Comparison of ENCODE assay signal across 16 cellular contexts in the genomic region with DNA sequence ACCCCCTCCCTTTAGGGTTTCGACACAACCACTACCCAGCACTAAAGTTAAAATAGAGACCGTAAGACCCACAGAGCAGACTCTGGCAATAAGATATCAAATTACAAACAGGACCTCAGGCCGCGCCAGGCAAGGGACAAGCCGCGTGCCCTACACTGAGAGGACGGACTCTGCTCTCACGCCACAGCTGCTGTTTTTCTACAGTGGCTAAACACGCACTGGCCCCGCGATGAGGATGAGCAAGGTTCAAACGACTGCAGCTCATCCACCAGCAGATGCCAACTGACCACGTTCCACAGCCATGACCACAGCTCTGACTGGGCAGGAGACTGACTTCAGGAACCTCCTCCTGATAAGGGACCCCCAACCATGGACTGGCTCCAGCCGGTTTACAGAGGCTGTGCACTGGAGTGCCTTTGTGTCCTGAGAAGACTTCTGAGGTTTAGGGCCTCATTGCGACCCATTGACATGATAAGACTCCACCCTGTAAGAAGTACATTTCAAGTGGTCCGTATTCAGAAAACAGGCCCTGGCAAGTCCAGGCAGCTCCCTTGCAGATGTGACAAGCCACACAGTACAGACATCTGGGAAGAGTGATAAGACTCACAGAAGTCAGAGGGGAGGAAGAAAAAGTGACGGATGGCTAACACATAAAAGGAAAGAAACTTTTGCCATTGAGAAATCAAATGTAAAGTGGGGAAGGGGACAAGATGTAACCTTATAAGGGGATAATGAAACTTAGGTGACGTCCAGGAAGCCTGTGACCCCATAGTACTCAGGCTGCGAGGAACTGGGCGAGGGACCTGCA. TPM values are rescaled to one million over a fixed set of nuclear protein-coding genes. Genes with fewer than 3 reads are reported as not detected.
DNase-seq lines count a peak whose midpoint lies in the region; ATAC-seq, FAIRE-seq and TF ChIP-seq lines count a peak whose summit lies in the region.
"Had no signal": no experiment of that assay in that cellular context is flagged by ENCODE, and none has a peak within 500 bp of the region (broad histone marks: within the 10 kb centered on the region; RNA-seq: fewer than 3 reads in every experiment).

No MANE protein-coding gene starts in this region.

- H2AK5ac ChIP-seq in H1 (ENCODE audit: low read depth, low read length) = no peak overlapping the region

- H3K23ac ChIP-seq in H1 (ENCODE audit: insufficient read length) = no peak overlapping the region

- no peak overlapping the region for H4K5ac ChIP-seq in H1 (ENCODE audit: insufficient read length, low read depth, low read length)

- peak overlapping the region; percentile 58 for H2BK120ac ChIP-seq in H1 (replicated peaks; ENCODE audit: low read depth, low read length)

- ATAC-seq in activated CD8-positive, alpha-beta memory T cell treated with anti-CD3 and anti-CD28 coated beads, Interleukin-2, amount 10 ng/mL, durations not matched to agents 7 days and 5 days = no peak
- ATAC-seq: left colon had no signal

- no peak overlapping the region for H3K4me3 ChIP-seq in NB4 (ENCODE audit: low read depth, low read length)
- no peak overlapping the region for H3K4me3 ChIP-seq in H1 (ENCODE audit: extremely low read depth in 1 of 4, insufficient read depth in 2 of 4, low read depth in 3 of 4, low read length in 4 of 4)
- no peak overlapping the region for H3K4me3 ChIP-seq in neural progenitor cell

- no peaks in the 10 kb centered on the region for H3K4me1 Mint-ChIP-seq in activated CD8-positive, alpha-beta memory T cell treated with anti-CD3 and anti-CD28 coated beads, Interleukin-2, amount 10 ng/mL, durations not matched to agents 7 days and 5 days
- H3K4me1 Mint-ChIP-seq in neural progenitor cell (peaks cover 17% of the 10 kb centered on the region), HFFc6 (ENCODE audit: low read depth) (peaks cover 9% of the 10 kb centered on the region; the same call in 1 of the 2 replicates)

- WGBS in H1 (ENCODE audit: extremely low coverage in 1 of 2, insufficient coverage in 1 of 2, insufficient read length in 1 of 2, insufficient replicate concordance in 2 of 2, low coverage in 1 of 2, low lambda C conversion rate in 2 of 2, missing lambda C conversion rate in 1 of 2), 2 experiments = 75% methylated on average over 20 of the region's 20 CpGs; no CpG with 5 or more reads in 1 of the 2 experiments

- no peak overlapping the region for H3K4me3 Mint-ChIP-seq in activated CD8-positive, alpha-beta memory T cell treated with anti-CD3 and anti-CD28 coated beads, Interleukin-2, amount 10 ng/mL, durations not matched to agents 7 days and 5 days
- no peak overlapping the region for H3K4me3 Mint-ChIP-seq in neural progenitor cell
- no peak overlapping the region for H3K4me3 Mint-ChIP-seq in HFFc6

- H2BK12ac ChIP-seq in H1 (ENCODE audit: low read depth, low read length) = peak overlapping the region; percentile 32; the same call in 1 of the 2 replicates

- H3K23me2 ChIP-seq in H1 (ENCODE audit: low read depth, low read length) = 0 out of 2 replicates have a peak, but pooled peaks cover 4% of the 10 kb centered on the region

- CTCF ChIA-PET in activated CD8-positive, alpha-beta memory T cell treated with anti-CD3 and anti-CD28 coated beads, Interleukin-2, amount 10 ng/mL, durations not matched to agents 7 days and 5 days (lab: Charles Lee) = no interaction called here
- CTCF ChIA-PET in H1 (lab: Charles Lee; ENCODE audit: partially characterized antibody) = interaction anchor here (0.7 kb wide), 1 partner anchor 189 kb away, joined by 3 read pairs; no protein-coding TSS in a partner anchor

- H4K91ac ChIP-seq in H1 (replicated peaks; ENCODE audit: insufficient read length, low read length) = peak overlapping the region; percentile 72

- no peak overlapping the region for H3K4me2 ChIP-seq in H1 (ENCODE audit: insufficient read depth in 1 of 2, low read depth in 2 of 2, low read length in 2 of 2)
- no peak overlapping the region for H3K4me2 ChIP-seq in neural progenitor cell

- no peak overlapping the region for H3K56ac ChIP-seq in H1 (replicated peaks; ENCODE audit: insufficient read length, low read depth, low read length)

- peaks cover 17% of the 10 kb centered on the region for H3F3A ChIP-seq in neural progenitor cell (ENCODE audit: low read depth)

- in situ Hi-C loops in G401 (cut with HindIII; ENCODE audit: low sequenced_read_pairs) = no loop called here

- H2BK20ac ChIP-seq in H1 (ENCODE audit: low read length) = peak overlapping the region; percentile 4; the same call in 1 of the 2 replicates

- TF ChIP-seq RAD21 in H1 (IDR thresholded peaks at IDR 0.05 in 1 of 2, conservative IDR thresholded peaks at IDR 0.05 in 1 of 2; ENCODE audit: low read depth in 2 of 2, low read length in 2 of 2) = no peak

- TF ChIP-seq POLR2A in NB4 (IDR thresholded peaks at IDR 0.05; ENCODE audit: extremely low read depth, insufficient read length) (no peak), H1 (IDR thresholded peaks at IDR 0.05; ENCODE audit: control extremely low read depth in 1 of 2, low read depth in 2 of 2, low read length in 2 of 2) (no peak), GM12891 (IDR thresholded peaks at IDR 0.05; ENCODE audit: low read depth, low read length) (no peak)

- H3K9me3 ChIP-seq in H1 (ENCODE audit: insufficient read depth in 2 of 2, low read depth in 1 of 2, low read length in 1 of 2) (no peaks in the 10 kb centered on the region), neural progenitor cell (ENCODE audit: low read depth) (peaks cover 3% of the 10 kb centered on the region)

- peak overlapping the region; percentile 46; the same call in 1 of the 2 replicates for H2BK5ac ChIP-seq in H1 (ENCODE audit: low read depth, low read length)

- no peaks in the 10 kb centered on the region for H3K79me1 ChIP-seq in H1 (ENCODE audit: low read depth, low read length)

- H3K4ac ChIP-seq in H1 (replicated peaks; ENCODE audit: insufficient read length, low read depth, low read length) = no peak overlapping the region

- no peaks in the 10 kb centered on the region for H3K27me3 ChIP-seq in H1 (replicated peaks in 1 of 4; ENCODE audit: control insufficient read depth in 3 of 4, extremely low read depth in 1 of 4, insufficient read depth in 3 of 4, low read length in 3 of 4)
- no peaks in the 10 kb centered on the region for H3K27me3 ChIP-seq in neural progenitor cell

- no peak for TF ChIP-seq CTCF in NB4 (IDR thresholded peaks at IDR 0.05; ENCODE audit: low read depth, low read length)
- no peak for TF ChIP-seq CTCF in H1 (IDR thresholded peaks at IDR 0.05; ENCODE audit: control extremely low read depth in 1 of 3, insufficient read depth in 1 of 3, low read depth in 1 of 3, low read length in 3 of 3)
- TF ChIP-seq CTCF in neural progenitor cell (IDR thresholded peaks at IDR 0.05) = no peak
- no peak for TF ChIP-seq CTCF in HFFc6 (IDR thresholded peaks at IDR 0.05)

- no peaks in the 10 kb centered on the region for H3K9me3 Mint-ChIP-seq in activated CD8-positive, alpha-beta memory T cell treated with anti-CD3 and anti-CD28 coated beads, Interleukin-2, amount 10 ng/mL, durations not matched to agents 7 days and 5 days (ENCODE audit: low read depth)
- H3K9me3 Mint-ChIP-seq in neural progenitor cell (peaks cover 2% of the 10 kb centered on the region), HFFc6 (peaks cover 5% of the 10 kb centered on the region)

- H3K14ac ChIP-seq in H1 (ENCODE audit: insufficient read length) = no peak overlapping the region

- no peaks in the 10 kb centered on the region; a peak in 1 of 8 replicates for H3K36me3 ChIP-seq in H1 (ENCODE audit: control insufficient read depth in 2 of 4, insufficient read depth in 4 of 4, low read length in 3 of 4)
- H3K36me3 ChIP-seq in neural progenitor cell = no peaks in the 10 kb centered on the region

- H3K9ac ChIP-seq in H1 (replicated peaks in 1 of 4; ENCODE audit: extremely low read depth in 1 of 4, low read depth in 3 of 4, low read length in 3 of 4) (no peak overlapping the region), neural progenitor cell (no peak overlapping the region)

- peak; percentile 34 for DNase-seq in activated CD8-positive, alpha-beta memory T cell treated with anti-CD3 and anti-CD28 coated beads, Interleukin-2, amount 10 ng/mL, durations not matched to agents 7 days and 5 days
- no peak for DNase-seq in activated CD8-positive, alpha-beta memory T cell treated with anti-CD3 and anti-CD28 coated beads for 24 hours
- peak; percentile 52 for DNase-seq in NB4 (ENCODE audit: low read depth)
- peak in 1 of 2 experiments; percentile 48 for DNase-seq in H1 (ENCODE audit: low read depth in 1 of 2, low spot score in 2 of 2)
- DNase-seq in neural progenitor cell (ENCODE audit: low spot score) = no peak
- DNase-seq in G401 (ENCODE audit: low spot score) = no peak
- DNase-seq in GM12891 (ENCODE audit: insufficient read length, low spot score) = no peak
- no peak for DNase-seq in HFFc6
- DNase-seq: amygdala; KG1; left colon; NCI-H2107; stimulated activated CD4-positive, alpha-beta T cell treated with anti-CD3 and anti-CD28 coated beads, Interleukin-15, amount 100 ng/mL, for 24 hours; T-helper 2 cell had no signal

- H3K4me1 ChIP-seq in H1 (replicated peaks in 1 of 4; ENCODE audit: control insufficient read depth in 3 of 4, insufficient read depth in 4 of 4, low read length in 3 of 4) (peaks cover 2 to 20% (median 9%) of the 10 kb centered on the region in 4 experiments), neural progenitor cell (peaks cover 21% of the 10 kb centered on the region)

- H3K27ac Mint-ChIP-seq in activated CD8-positive, alpha-beta memory T cell treated with anti-CD3 and anti-CD28 coated beads, Interleukin-2, amount 10 ng/mL, durations not matched to agents 7 days and 5 days = no peak overlapping the region
- peak overlapping the region; percentile 62 for H3K27ac Mint-ChIP-seq in neural progenitor cell
- H3K27ac Mint-ChIP-seq in HFFc6 = no peak overlapping the region

- TF ChIP-seq EP300 in H1 (IDR thresholded peaks at IDR 0.05; ENCODE audit: borderline replicate concordance in 1 of 2, low read depth in 2 of 2, low read length in 2 of 2) = no peak

- H3K18ac ChIP-seq in H1 (ENCODE audit: extremely low read depth, low read length) = 0 out of 2 replicates have a peak overlapping the region, but pooled peaks have one; percentile 39

- H3K36me3 Mint-ChIP-seq in activated CD8-positive, alpha-beta memory T cell treated with anti-CD3 and anti-CD28 coated beads, Interleukin-2, amount 10 ng/mL, durations not matched to agents 7 days and 5 days = no peaks in the 10 kb centered on the region
- no peaks in the 10 kb centered on the region for H3K36me3 Mint-ChIP-seq in neural progenitor cell
- H3K36me3 Mint-ChIP-seq in HFFc6 (ENCODE audit: low read depth) = no peaks in the 10 kb centered on the region

- FAIRE-seq in H1 (lab: Jason Lieb, UNC) = no peak
- FAIRE-seq in GM12891 (lab: Jason Lieb, UNC) = no peak

- H3K27ac ChIP-seq in H1 (ENCODE audit: low read depth, low read length) = no peak overlapping the region
- H3K27ac ChIP-seq in neural progenitor cell = no peak overlapping the region

- H3K27me3 Mint-ChIP-seq in activated CD8-positive, alpha-beta memory T cell treated with anti-CD3 and anti-CD28 coated beads, Interleukin-2, amount 10 ng/mL, durations not matched to agents 7 days and 5 days = peaks cover 2% of the 10 kb centered on the region
- H3K27me3 Mint-ChIP-seq in neural progenitor cell (ENCODE audit: insufficient read depth, low read depth) = peaks cover 3% of the 10 kb centered on the region
- peaks cover 8% of the 10 kb centered on the region for H3K27me3 Mint-ChIP-seq in HFFc6 (ENCODE audit: insufficient read depth)

- H2AFZ ChIP-seq in H1 (ENCODE audit: low read length) = no peak overlapping the region
- no peak overlapping the region for H2AFZ ChIP-seq in neural progenitor cell (replicated peaks)

- no peak overlapping the region for H2BK15ac ChIP-seq in H1 (ENCODE audit: low read length)

- no peak overlapping the region for H4K8ac ChIP-seq in H1 (ENCODE audit: extremely low read depth, insufficient read depth, low read length)

- no peaks in the 10 kb centered on the region for H3K79me2 ChIP-seq in H1 (ENCODE audit: control insufficient read depth in 1 of 2, insufficient read depth in 2 of 2, low read length in 2 of 2)
- no peaks in the 10 kb centered on the region for H3K79me2 ChIP-seq in neural progenitor cell (ENCODE audit: low read depth)

- H4K20me1 ChIP-seq in H1 (replicated peaks in 1 of 2; ENCODE audit: control insufficient read depth in 1 of 2, insufficient read depth in 2 of 2, low read length in 2 of 2) = no peaks in the 10 kb centered on the region
- no peaks in the 10 kb centered on the region for H4K20me1 ChIP-seq in neural progenitor cell (ENCODE audit: low read depth)

- POLR2A ChIA-PET in H1 (lab: Charles Lee; ENCODE audit: partially characterized antibody) = no interaction called here

RNA-seq across cellular contexts. Expression of a gene that starts 1.5 kb away (rescaled TPM):
- total RNA-seq in activated CD8-positive, alpha-beta memory T cell treated with anti-CD3 and anti-CD28 coated beads, Interleukin-2, amount 10 ng/mL, durations not matched to agents 7 days and 5 days = not detected
- total RNA-seq in H1 (2021; fragmentation: NEBNext Ultra II Directional; extraction: Animal tissue kit (Norgen Biotek cat#: 25700)) = not detected in 2 replicates
- 0.12 and 0.33 TPM in 2 replicates for polyA plus RNA-seq in H1 (2011; rRNA removed)
- not detected for polyA plus RNA-seq in H1 (2011; cell fraction: cytosol; rRNA removed)
- polyA plus RNA-seq in H1 (2011; cell fraction: nucleus; rRNA removed) = 0.26 TPM
- polyA plus RNA-seq in H1 (2012, experiment 1 of 2) = 0.15 TPM in 1 of 4 replicates, not detected in the others
- polyA plus RNA-seq in H1 (2012, experiment 2 of 2) = not detected
- polyA plus RNA-seq in H1 (2013, experiment 1 of 2) = not detected
- 0.06 TPM for polyA plus RNA-seq in H1 (2013, experiment 2 of 2)
- 0.47 and 0.78 TPM in 2 replicates for polyA minus RNA-seq in H1 (2011; rRNA and poly(A)+ RNA removed)
- not detected for polyA minus RNA-seq in H1 (2011; cell fraction: cytosol; rRNA and poly(A)+ RNA removed)
- polyA minus RNA-seq in H1 (2011; cell fraction: nucleus; rRNA and poly(A)+ RNA removed) = 1.2 TPM
- not detected in 2 replicates for total RNA-seq in neural progenitor cell (ENCODE audit: low replicate concordance)
- total RNA-seq in G401 (2014; rRNA removed; shearing (Covaris generic)) = not detected in 2 replicates
- not detected for polyA plus RNA-seq in GM12891 (2012; ENCODE audit: low read depth, missing spikeins)
- not detected for total RNA-seq in HFFc6 (2021; fragmentation: NEBNext Ultra II Directional; extraction: Animal tissue kit (Norgen Biotek cat#: 25700))
- total RNA-seq: glomerular endothelial cell, left colon, omental fat pad had no signal

RNA-seq across cellular contexts. Expression of a gene that starts 6.6 kb away (rescaled TPM):
- total RNA-seq in activated CD8-positive, alpha-beta memory T cell treated with anti-CD3 and anti-CD28 coated beads, Interleukin-2, amount 10 ng/mL, durations not matched to agents 7 days and 5 days = not detected
- total RNA-seq in H1 (2021; fragmentation: NEBNext Ultra II Directional; extraction: Animal tissue kit (Norgen Biotek cat#: 25700)) = not detected in 2 replicates
- not detected in 2 replicates for polyA plus RNA-seq in H1 (2011; rRNA removed)
- polyA plus RNA-seq in H1 (2011; cell fraction: cytosol; rRNA removed) = not detected
- polyA plus RNA-seq in H1 (2011; cell fraction: nucleus; rRNA removed) = 0.13 TPM
- not detected in 4 replicates for polyA plus RNA-seq in H1 (2012, experiment 1 of 2)
- polyA plus RNA-seq in H1 (2012, experiment 2 of 2) = not detected
- not detected for polyA plus RNA-seq in H1 (2013, experiment 1 of 2)
- not detected for polyA plus RNA-seq in H1 (2013, experiment 2 of 2)
- 0.10 TPM in 1 of 2 replicates, not detected in the other for polyA minus RNA-seq in H1 (2011; rRNA and poly(A)+ RNA removed)
- polyA minus RNA-seq in H1 (2011; cell fraction: cytosol; rRNA and poly(A)+ RNA removed) = not detected
- not detected for polyA minus RNA-seq in H1 (2011; cell fraction: nucleus; rRNA and poly(A)+ RNA removed)
- not detected in 2 replicates for total RNA-seq in neural progenitor cell (ENCODE audit: low replicate concordance)
- not detected in 2 replicates for total RNA-seq in G401 (2014; rRNA removed; shearing (Covaris generic))
- polyA plus RNA-seq in GM12891 (2012; ENCODE audit: low read depth, missing spikeins) = not detected
- not detected for total RNA-seq in HFFc6 (2021; fragmentation: NEBNext Ultra II Directional; extraction: Animal tissue kit (Norgen Biotek cat#: 25700))
- total RNA-seq: glomerular endothelial cell, left colon, omental fat pad had no signal

RNA-seq across cellular contexts. Expression of a gene that starts 13.4 kb away (rescaled TPM):
- not detected for total RNA-seq in activated CD8-positive, alpha-beta memory T cell treated with anti-CD3 and anti-CD28 coated beads, Interleukin-2, amount 10 ng/mL, durations not matched to agents 7 days and 5 days
- not detected in 2 replicates for total RNA-seq in H1 (2021; fragmentation: NEBNext Ultra II Directional; extraction: Animal tissue kit (Norgen Biotek cat#: 25700))
- 0.08 and 0.09 TPM in 2 replicates for polyA plus RNA-seq in H1 (2011; rRNA removed)
- not detected for polyA plus RNA-seq in H1 (2011; cell fraction: cytosol; rRNA removed)
- not detected for polyA plus RNA-seq in H1 (2011; cell fraction: nucleus; rRNA removed)
- polyA plus RNA-seq in H1 (2012, experiment 1 of 2) = not detected in 4 replicates
- not detected for polyA plus RNA-seq in H1 (2012, experiment 2 of 2)
- polyA plus RNA-seq in H1 (2013, experiment 1 of 2) = not detected
- not detected for polyA plus RNA-seq in H1 (2013, experiment 2 of 2)
- 0.15 and 0.22 TPM in 2 replicates for polyA minus RNA-seq in H1 (2011; rRNA and poly(A)+ RNA removed)
- not detected for polyA minus RNA-seq in H1 (2011; cell fraction: cytosol; rRNA and poly(A)+ RNA removed)
- not detected for polyA minus RNA-seq in H1 (2011; cell fraction: nucleus; rRNA and poly(A)+ RNA removed)
- not detected in 2 replicates for total RNA-seq in neural progenitor cell (ENCODE audit: low replicate concordance)
- not detected in 2 replicates for total RNA-seq in G401 (2014; rRNA removed; shearing (Covaris generic))
- polyA plus RNA-seq in GM12891 (2012; ENCODE audit: low read depth, missing spikeins) = not detected
- not detected for total RNA-seq in HFFc6 (2021; fragmentation: NEBNext Ultra II Directional; extraction: Animal tissue kit (Norgen Biotek cat#: 25700))
- total RNA-seq: glomerular endothelial cell, left colon, omental fat pad had no signal

RNA-seq across cellular contexts. Expression of a gene that starts 18.1 kb away (rescaled TPM):
- not detected for total RNA-seq in activated CD8-positive, alpha-beta memory T cell treated with anti-CD3 and anti-CD28 coated beads, Interleukin-2, amount 10 ng/mL, durations not matched to agents 7 days and 5 days
- total RNA-seq in H1 (2021; fragmentation: NEBNext Ultra II Directional; extraction: Animal tissue kit (Norgen Biotek cat#: 25700)) = not detected in 2 replicates
- not detected in 2 replicates for polyA plus RNA-seq in H1 (2011; rRNA removed)
- not detected for polyA plus RNA-seq in H1 (2011; cell fraction: cytosol; rRNA removed)
- polyA plus RNA-seq in H1 (2011; cell fraction: nucleus; rRNA removed) = not detected
- polyA plus RNA-seq in H1 (2012, experiment 1 of 2) = not detected in 4 replicates
- polyA plus RNA-seq in H1 (2012, experiment 2 of 2) = not detected
- polyA plus RNA-seq in H1 (2013, experiment 1 of 2) = not detected
- not detected for polyA plus RNA-seq in H1 (2013, experiment 2 of 2)
- not detected in 2 replicates for polyA minus RNA-seq in H1 (2011; rRNA and poly(A)+ RNA removed)
- not detected for polyA minus RNA-seq in H1 (2011; cell fraction: cytosol; rRNA and poly(A)+ RNA removed)
- not detected for polyA minus RNA-seq in H1 (2011; cell fraction: nucleus; rRNA and poly(A)+ RNA removed)
- not detected in 2 replicates for total RNA-seq in neural progenitor cell (ENCODE audit: low replicate concordance)
- not detected in 2 replicates for total RNA-seq in G401 (2014; rRNA removed; shearing (Covaris generic))
- not detected for polyA plus RNA-seq in GM12891 (2012; ENCODE audit: low read depth, missing spikeins)
- total RNA-seq in HFFc6 (2021; fragmentation: NEBNext Ultra II Directional; extraction: Animal tissue kit (Norgen Biotek cat#: 25700)) = not detected
- total RNA-seq: glomerular endothelial cell, left colon, omental fat pad had no signal

RNA-seq across cellular contexts. Expression of a gene that starts 20.3 kb away (rescaled TPM):
- not detected for total RNA-seq in activated CD8-positive, alpha-beta memory T cell treated with anti-CD3 and anti-CD28 coated beads, Interleukin-2, amount 10 ng/mL, durations not matched to agents 7 days and 5 days
- not detected in 2 replicates for total RNA-seq in H1 (2021; fragmentation: NEBNext Ultra II Directional; extraction: Animal tissue kit (Norgen Biotek cat#: 25700))
- polyA plus RNA-seq in H1 (2011; rRNA removed) = not detected in 2 replicates
- polyA plus RNA-seq in H1 (2011; cell fraction: cytosol; rRNA removed) = not detected
- polyA plus RNA-seq in H1 (2011; cell fraction: nucleus; rRNA removed) = 0.09 TPM
- not detected in 4 replicates for polyA plus RNA-seq in H1 (2012, experiment 1 of 2)
- not detected for polyA plus RNA-seq in H1 (2012, experiment 2 of 2)
- not detected for polyA plus RNA-seq in H1 (2013, experiment 1 of 2)
- not detected for polyA plus RNA-seq in H1 (2013, experiment 2 of 2)
- polyA minus RNA-seq in H1 (2011; rRNA and poly(A)+ RNA removed) = not detected in 2 replicates
- not detected for polyA minus RNA-seq in H1 (2011; cell fraction: cytosol; rRNA and poly(A)+ RNA removed)
- polyA minus RNA-seq in H1 (2011; cell fraction: nucleus; rRNA and poly(A)+ RNA removed) = not detected
- not detected in 2 replicates for total RNA-seq in neural progenitor cell (ENCODE audit: low replicate concordance)
- total RNA-seq in G401 (2014; rRNA removed; shearing (Covaris generic)) = not detected in 2 replicates
- polyA plus RNA-seq in GM12891 (2012; ENCODE audit: low read depth, missing spikeins) = not detected
- total RNA-seq in HFFc6 (2021; fragmentation: NEBNext Ultra II Directional; extraction: Animal tissue kit (Norgen Biotek cat#: 25700)) = not detected
- total RNA-seq: glomerular endothelial cell, left colon, omental fat pad had no signal

Comparison
In these comparisons a context has a peak if more than half of its experiments do, and no peak if none do; other contexts are left out.
1. DNase-seq: peak in activated CD8-positive, alpha-beta memory T cell treated with anti-CD3 and anti-CD28 coated beads, Interleukin-2, amount 10 ng/mL, durations not matched to agents 7 days and 5 days (single experiment) and NB4 (single experiment); none in activated CD8-positive, alpha-beta memory T cell treated with anti-CD3 and anti-CD28 coated beads for 24 hours (single experiment), neural progenitor cell (single experiment), G401 (single experiment), GM12891 (single experiment) and HFFc6 (single experiment).